Comparison of ENCODE assay signal across 8 cellular contexts in genomic region chr20:542777-543368, GRCh38. TPM values are rescaled to one million over a fixed set of nuclear protein-coding genes. Genes with fewer than 3 reads are reported as not detected.
DNase-seq lines count a peak whose midpoint lies in the region; ATAC-seq and TF ChIP-seq lines count a peak whose summit lies in the region.

No MANE protein-coding gene starts in this region.

- no peaks in the 10 kb centered on the region for H3K27me3 Mint-ChIP-seq in memory B cell
- H3K27me3 Mint-ChIP-seq in stimulated activated naive CD8-positive, alpha-beta T cell treated with anti-CD3 and anti-CD28 coated beads, Interleukin-15, amount 100 ng/mL, for 72 hours = no peaks in the 10 kb centered on the region

- peak overlapping the region; percentile 91 for H3K27ac ChIP-seq in colonic mucosa

- peak; percentile 29 for DNase-seq in NCI-H345 (lab: John Stamatoyannopoulos, UW)
- no peak for DNase-seq in NCI-H345 treated with DMSO at 0.1 percent for 48 hours (lab: John Stamatoyannopoulos, UW; ENCODE audit: unreplicated experiment)
- peak; percentile 44 for DNase-seq in colonic mucosa
- DNase-seq in memory B cell (ENCODE audit: low spot score in 2 of 2) = no peak
- peak; percentile 13 to 32 for DNase-seq in stimulated activated naive CD8-positive, alpha-beta T cell treated with anti-CD3 and anti-CD28 coated beads, Interleukin-15, amount 100 ng/mL, for 72 hours

- peak overlapping the region; percentile 85 to 88 for H3K9ac ChIP-seq in colonic mucosa (ENCODE audit: low read depth in 2 of 2, low read length in 2 of 2)

- ATAC-seq in HG03103 (IDR thresholded peaks at IDR 0.05; ENCODE audit: low read depth, unreplicated experiment) = peak; percentile 7
- ATAC-seq in SK-N-SH treated with all-trans-retinoic acid at 6 μM for 48 hours = peak; percentile 18; the same call in 2 of the 3 replicates
- ATAC-seq in memory B cell (ENCODE audit: low read depth) = no peak
- peak; percentile 39 for ATAC-seq in stimulated activated naive CD8-positive, alpha-beta T cell treated with anti-CD3 and anti-CD28 coated beads, Interleukin-15, amount 100 ng/mL, for 72 hours
- ATAC-seq in HG02938 (IDR thresholded peaks at IDR 0.05; ENCODE audit: unreplicated experiment) = no peak

- H3K27me3 ChIP-seq in colonic mucosa = no peaks in the 10 kb centered on the region

- peak overlapping the region; percentile 95 for H3K4me3 ChIP-seq in colonic mucosa

- H3K9me3 ChIP-seq in colonic mucosa = no peaks in the 10 kb centered on the region

- peaks cover 36% of the 10 kb centered on the region for H3K4me1 Mint-ChIP-seq in memory B cell
- peaks cover 58% of the 10 kb centered on the region for H3K4me1 Mint-ChIP-seq in stimulated activated naive CD8-positive, alpha-beta T cell treated with anti-CD3 and anti-CD28 coated beads, Interleukin-15, amount 100 ng/mL, for 72 hours

- H3K9me3 Mint-ChIP-seq in memory B cell = no peaks in the 10 kb centered on the region
- H3K9me3 Mint-ChIP-seq in stimulated activated naive CD8-positive, alpha-beta T cell treated with anti-CD3 and anti-CD28 coated beads, Interleukin-15, amount 100 ng/mL, for 72 hours = peaks cover 9 to 11% of the 10 kb centered on the region in 2 donors

- intact Hi-C loops in colonic mucosa (cut with DNase I) = no loop called here

- TF ChIP-seq CTCF in colonic mucosa (IDR thresholded peaks at IDR 0.05) = no peak

- peaks cover 3% of the 10 kb centered on the region for H3K4me1 ChIP-seq in colonic mucosa

- H3K36me3 ChIP-seq in colonic mucosa = no peaks in the 10 kb centered on the region

- H3K36me3 Mint-ChIP-seq in memory B cell = peaks cover 8% of the 10 kb centered on the region

- peak overlapping the region; percentile 0 for H3K27ac Mint-ChIP-seq in memory B cell
- peak overlapping the region; percentile 99 for H3K27ac Mint-ChIP-seq in stimulated activated naive CD8-positive, alpha-beta T cell treated with anti-CD3 and anti-CD28 coated beads, Interleukin-15, amount 100 ng/mL, for 72 hours

- peak overlapping the region; percentile 96 for H3K4me3 Mint-ChIP-seq in memory B cell
- H3K4me3 Mint-ChIP-seq in stimulated activated naive CD8-positive, alpha-beta T cell treated with anti-CD3 and anti-CD28 coated beads, Interleukin-15, amount 100 ng/mL, for 72 hours = peak overlapping the region; percentile 78 to 97

TF ChIP-seq in SK-N-SH treated with all-trans-retinoic acid at 6 μM for 48 hours, 23 proteins besides CTCF, POLR2A, EP300 and RAD21:
- TF ChIP-seq ZNF70 (CRISPR knock-in tag; IDR thresholded peaks at IDR 0.05) = no peak
- TF ChIP-seq CSDC2 (CRISPR knock-in tag; IDR thresholded peaks at IDR 0.05) = no peak
- no peak for TF ChIP-seq ZNF565 (CRISPR knock-in tag; conservative IDR thresholded peaks at IDR 0.05; ENCODE audit: low read depth)
- no peak for TF ChIP-seq CREB5 (CRISPR knock-in tag; IDR thresholded peaks at IDR 0.05; ENCODE audit: low read depth)
- no peak for TF ChIP-seq CSRNP3 (CRISPR knock-in tag; IDR thresholded peaks at IDR 0.05)
- no peak for TF ChIP-seq OSR1 (CRISPR knock-in tag; IDR thresholded peaks at IDR 0.05)
- no peak for TF ChIP-seq ZC3H10 (CRISPR knock-in tag; IDR thresholded peaks at IDR 0.05)
- TF ChIP-seq POU6F1 (CRISPR knock-in tag; IDR thresholded peaks at IDR 0.05; ENCODE audit: borderline replicate concordance, low read depth) = no peak
- TF ChIP-seq GLIS3 (CRISPR knock-in tag; IDR thresholded peaks at IDR 0.05) = no peak

RNA-seq across cellular contexts. Expression of gene CSNK2A1, which starts 0.7 kb away (rescaled TPM):
- total RNA-seq in colonic mucosa = 100 to 1,000 TPM; 107 to 144 TPM

Comparison
In these comparisons a context has a peak if more than half of its experiments do, and no peak if none do; other contexts are left out.
1. DNase-seq: peak in NCI-H345 (single experiment), colonic mucosa (single experiment) and stimulated activated naive CD8-positive, alpha-beta T cell treated with anti-CD3 and anti-CD28 coated beads, Interleukin-15, amount 100 ng/mL, for 72 hours (2 of 2); none in NCI-H345 treated with DMSO at 0.1 percent for 48 hours (single experiment) and memory B cell (0 of 2).
2. ATAC-seq: peak in HG03103 (single experiment), SK-N-SH treated with all-trans-retinoic acid at 6 μM for 48 hours (single experiment) and stimulated activated naive CD8-positive, alpha-beta T cell treated with anti-CD3 and anti-CD28 coated beads, Interleukin-15, amount 100 ng/mL, for 72 hours (single experiment); none in memory B cell (single experiment) and HG02938 (single experiment).